23 cellular contexts compared by ENCODE assay signal in the genomic region with DNA sequence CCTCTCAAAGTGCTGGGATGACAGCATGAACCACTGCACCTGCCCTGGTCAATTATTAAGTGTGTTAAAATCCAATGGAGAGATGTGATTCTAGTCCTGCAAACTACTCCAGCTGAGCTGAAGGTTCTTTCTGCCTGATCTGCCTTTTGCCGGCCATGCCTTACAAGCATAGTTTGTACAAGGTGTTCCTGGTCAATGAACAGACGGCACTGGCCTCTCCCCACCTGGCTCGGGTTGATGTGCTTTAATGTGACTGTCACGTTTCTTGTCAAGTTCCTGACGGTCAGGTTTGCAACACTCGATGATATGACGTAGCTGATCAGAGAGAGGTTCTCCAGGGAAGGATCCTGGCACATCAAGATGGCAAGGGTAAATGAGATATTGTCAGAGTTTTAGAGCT. TPM values are rescaled to one million over a fixed set of nuclear protein-coding genes. Genes with fewer than 3 reads are reported as not detected.
DNase-seq lines count a peak whose midpoint lies in the region; ATAC-seq, FAIRE-seq and TF ChIP-seq lines count a peak whose summit lies in the region.
"Had no signal": no experiment of that assay in that cellular context is flagged by ENCODE, and none has a peak within 500 bp of the region (broad histone marks: within the 10 kb centered on the region; RNA-seq: fewer than 3 reads in every experiment).

No MANE protein-coding gene starts in this region.

- H3K4me3 ChIP-seq in SJCRH30 (no peak overlapping the region), astrocyte (ENCODE audit: insufficient read depth, low read depth, low read length) (no peak overlapping the region), thyroid gland (replicated peaks in 1 of 3) (no peak overlapping the region)
- H3K4me3 ChIP-seq: A549, GM23248 had no signal

- peak; percentile 92 for FAIRE-seq in astrocyte (lab: Jason Lieb, UNC)
- FAIRE-seq: GM12891, H1 had no signal

- TF ChIP-seq POLR2A in thyroid gland (IDR thresholded peaks at IDR 0.05): no peak

- H3K27ac ChIP-seq in SJCRH30: peak overlapping the region; percentile 29; the same call in 1 of the 2 replicates
- H3K27ac ChIP-seq in astrocyte (ENCODE audit: low read depth, low read length): no peak overlapping the region
- no peak overlapping the region for H3K27ac ChIP-seq in thyroid gland
- H3K27ac ChIP-seq: A549, GM23248 had no signal

- H2AFZ ChIP-seq in astrocyte (ENCODE audit: low read depth, low read length): no peak overlapping the region
- H2AFZ ChIP-seq: GM23248 had no signal

- 40 to 61% methylated on average over 4 to 7 of the region's 7 CpGs for WGBS in thyroid gland, 2 donors

- H3K27me3 ChIP-seq in SJCRH30 (no peaks in the 10 kb centered on the region), astrocyte (ENCODE audit: insufficient read depth, low read length) (no peaks in the 10 kb centered on the region), thyroid gland (no peaks in the 10 kb centered on the region)

- no peak overlapping the region for H3K9ac ChIP-seq in astrocyte (ENCODE audit: low read length)
- H3K9ac ChIP-seq: GM23248 had no signal

- TF ChIP-seq CTCF in astrocyte (IDR thresholded peaks at IDR 0.05; ENCODE audit: insufficient read depth, low read depth, low read length) (no peak), thyroid gland (IDR thresholded peaks at IDR 0.05) (no peak)

- H3K27me3 Mint-ChIP-seq in astrocyte (ENCODE audit: low read depth, unreplicated experiment): no peaks in the 10 kb centered on the region
- H3K27me3 Mint-ChIP-seq in activated T-helper 17 cell treated with anti-CD3 and anti-CD28 coated beads, Interleukin-2, amount 50 U/mL, for 72 hours: no peaks in the 10 kb centered on the region
- H3K27me3 Mint-ChIP-seq: CD4-positive, alpha-beta memory T cell had no signal

- H3K27ac Mint-ChIP-seq in astrocyte (ENCODE audit: unreplicated experiment): no peak overlapping the region
- H3K27ac Mint-ChIP-seq in activated T-helper 17 cell treated with anti-CD3 and anti-CD28 coated beads, Interleukin-2, amount 50 U/mL, for 72 hours: no peak overlapping the region
- H3K27ac Mint-ChIP-seq: CD4-positive, alpha-beta memory T cell had no signal

- no peak overlapping the region for H3K4me2 ChIP-seq in astrocyte (ENCODE audit: low read length)
- H3K4me2 ChIP-seq: A549 had no signal

- H3K9me3 ChIP-seq in SJCRH30 (replicated peaks) (no peaks in the 10 kb centered on the region), astrocyte (ENCODE audit: insufficient read depth, low read depth, low read length) (no peaks in the 10 kb centered on the region), thyroid gland (no peaks in the 10 kb centered on the region)
- H3K9me3 ChIP-seq: A549 had no signal

- peak; percentile 31 to 66 for DNase-seq in SJCRH30
- DNase-seq in astrocyte (ENCODE audit: low read depth): no peak
- DNase-seq in mucosa of gallbladder (ENCODE audit: low spot score): peak; percentile 23
- peak; percentile 50 to 62 for DNase-seq in thyroid gland
- DNase-seq in T1000 (lab: John Stamatoyannopoulos, UW): no peak
- no peak for DNase-seq in NCI-H2227 treated with DMSO at 0.1 percent for 48 hours (lab: John Stamatoyannopoulos, UW)
- DNase-seq: 8988T; ACHN; AML-193; C1 segment of cervical spinal cord; Calu3; CD4-positive, alpha-beta memory T cell; COR-L47; DMS53; DMS79 treated with DMSO at 0.1 percent for 48 hours; GF-D8; GM23248; H7; HCEC 1CT had no signal

- H3K9me3 Mint-ChIP-seq in astrocyte (ENCODE audit: unreplicated experiment): no peaks in the 10 kb centered on the region
- no peaks in the 10 kb centered on the region for H3K9me3 Mint-ChIP-seq in activated T-helper 17 cell treated with anti-CD3 and anti-CD28 coated beads, Interleukin-2, amount 50 U/mL, for 72 hours
- H3K9me3 Mint-ChIP-seq: CD4-positive, alpha-beta memory T cell had no signal

- H3K4me1 Mint-ChIP-seq in astrocyte (ENCODE audit: low read depth, unreplicated experiment): no peaks in the 10 kb centered on the region
- no peaks in the 10 kb centered on the region for H3K4me1 Mint-ChIP-seq in activated T-helper 17 cell treated with anti-CD3 and anti-CD28 coated beads, Interleukin-2, amount 50 U/mL, for 72 hours
- H3K4me1 Mint-ChIP-seq: CD4-positive, alpha-beta memory T cell had no signal

- H3K79me2 ChIP-seq in astrocyte (ENCODE audit: insufficient read depth, low read length): no peaks in the 10 kb centered on the region

- H3K36me3 Mint-ChIP-seq in astrocyte (ENCODE audit: low read depth, unreplicated experiment): no peaks in the 10 kb centered on the region
- H3K36me3 Mint-ChIP-seq in activated T-helper 17 cell treated with anti-CD3 and anti-CD28 coated beads, Interleukin-2, amount 50 U/mL, for 72 hours (ENCODE audit: low read depth): no peaks in the 10 kb centered on the region
- H3K36me3 Mint-ChIP-seq: CD4-positive, alpha-beta memory T cell had no signal

- ATAC-seq in activated T-helper 17 cell treated with anti-CD3 and anti-CD28 coated beads, Interleukin-2, amount 50 U/mL, for 72 hours (replicated peaks): no peak
- ATAC-seq: A549 had no signal

- H3K4me3 Mint-ChIP-seq in astrocyte (ENCODE audit: unreplicated experiment): no peak overlapping the region
- no peak overlapping the region for H3K4me3 Mint-ChIP-seq in activated T-helper 17 cell treated with anti-CD3 and anti-CD28 coated beads, Interleukin-2, amount 50 U/mL, for 72 hours
- H3K4me3 Mint-ChIP-seq: CD4-positive, alpha-beta memory T cell had no signal

- H3K4me1 ChIP-seq in SJCRH30 (peaks cover 14% of the 10 kb centered on the region), astrocyte (ENCODE audit: insufficient read depth, low read length) (no peaks in the 10 kb centered on the region), thyroid gland (no peaks in the 10 kb centered on the region)
- H3K4me1 ChIP-seq: A549 had no signal

- H4K20me1 ChIP-seq in astrocyte (ENCODE audit: insufficient read depth, low read length): no peaks in the 10 kb centered on the region

- intact Hi-C loops in thyroid gland (cut with DNase I): no loop called here

- H3K36me3 ChIP-seq in SJCRH30 (no peaks in the 10 kb centered on the region), astrocyte (ENCODE audit: insufficient read depth, low read length) (no peaks in the 10 kb centered on the region), thyroid gland (no peaks in the 10 kb centered on the region)

RNA-seq across cellular contexts. Expression of gene PHKA2, which starts 23.1 kb away (rescaled TPM):
- 22.4 and 30.3 TPM in 2 replicates for total RNA-seq in SJCRH30 (2014; rRNA removed; shearing (Covaris generic))
- total RNA-seq in astrocyte (11.5 and 12.4 TPM in 2 replicates), mucosa of gallbladder (67.7 TPM), thyroid gland (10 to 100 TPM; 17.4 to 30.0 (median 20.2) TPM)
- 10 to 100 TPM; 22.0 to 30.2 TPM for total RNA-seq in activated T-helper 17 cell treated with anti-CD3 and anti-CD28 coated beads, Interleukin-2, amount 50 U/mL, for 72 hours

Comparison
In these comparisons a context has a peak if more than half of its experiments do, and no peak if none do; other contexts are left out.
1. DNase-seq: peak in SJCRH30 (2 of 2), mucosa of gallbladder (single experiment) and thyroid gland (2 of 2); none in astrocyte (single experiment), T1000 (single experiment) and NCI-H2227 treated with DMSO at 0.1 percent for 48 hours (single experiment).